Comparison of ENCODE assay signal across 11 cellular contexts in the genomic region with DNA sequence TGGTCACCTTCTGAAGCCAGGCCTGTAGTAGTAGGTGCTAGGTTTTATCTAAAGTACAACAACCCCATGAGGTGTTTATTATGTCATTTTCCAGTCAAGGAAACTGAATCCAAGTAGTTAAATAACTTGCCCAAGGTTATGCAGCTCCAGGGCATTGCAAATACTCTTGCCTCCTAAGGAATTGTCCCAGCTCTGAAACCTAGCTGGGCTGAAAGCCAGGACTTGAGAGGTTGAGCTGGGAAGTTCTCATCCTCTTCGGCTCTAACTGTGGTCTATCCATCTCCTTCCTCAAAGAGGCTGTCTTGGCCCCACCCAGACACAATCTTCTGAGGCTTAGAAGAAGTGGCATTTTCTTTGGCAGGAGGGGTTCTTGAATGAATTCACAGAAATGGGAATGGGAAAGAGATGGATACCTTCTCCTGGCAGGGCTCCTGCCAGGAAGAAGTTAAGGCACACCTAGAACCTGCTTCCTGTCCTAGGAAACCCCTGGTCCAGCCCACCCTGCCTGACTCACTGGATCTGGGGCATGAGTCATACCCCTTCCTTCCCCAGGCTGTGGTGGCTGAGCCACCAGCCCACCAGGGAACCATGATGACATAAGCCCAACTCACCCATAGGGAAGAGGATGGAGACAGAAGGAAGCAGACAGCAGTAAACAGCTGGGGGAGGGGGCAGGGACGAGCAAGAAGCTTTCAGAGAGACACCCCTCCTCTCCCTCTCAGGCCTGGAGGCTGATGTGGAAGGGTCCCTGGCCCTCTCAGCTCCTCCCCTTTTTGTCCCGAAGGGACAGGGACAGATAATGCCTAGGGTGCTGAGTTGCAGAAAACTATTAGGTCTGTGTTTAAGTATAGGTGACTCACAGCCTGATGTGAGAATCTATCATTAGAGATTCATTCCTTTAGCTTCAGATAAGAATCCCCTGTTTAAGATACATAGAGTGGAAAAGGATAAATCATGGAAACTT. TPM values are rescaled to one million over a fixed set of nuclear protein-coding genes. Genes with fewer than 3 reads are reported as not detected.
DNase-seq lines count a peak whose midpoint lies in the region; ATAC-seq, FAIRE-seq and TF ChIP-seq lines count a peak whose summit lies in the region.
"Had no signal": no experiment of that assay in that cellular context is flagged by ENCODE, and none has a peak within 500 bp of the region (broad histone marks: within the 10 kb centered on the region; RNA-seq: fewer than 3 reads in every experiment).

No MANE protein-coding gene starts in this region.

- no peak for TF ChIP-seq POLR2A in HepG2 (IDR thresholded peaks at IDR 0.05; ENCODE audit: insufficient read depth in 1 of 2, low read depth in 2 of 2, low read length in 2 of 2)

- TF ChIP-seq CTCF in AG10803 (conservative IDR thresholded peaks at IDR 0.05; ENCODE audit: low read length) (no peak), HepG2 (CRISPR knock-in tag; IDR thresholded peaks at IDR 0.05) (no peak)

- ATAC-seq in HepG2 (no peak; the same call in 2 of the 3 replicates), GM19452 (IDR thresholded peaks at IDR 0.05; ENCODE audit: unreplicated experiment) (no peak)

- DNase-seq in AG10803 (ENCODE audit: low read depth): peak; percentile 63
- DNase-seq in HTR-8/SVneo (ENCODE audit: insufficient read length, low spot score): peak; percentile 99
- peak; percentile 29 for DNase-seq in activated T-cell treated with anti-CD3 and anti-CD28 coated beads for 4 hours
- DNase-seq in HepG2 (ENCODE audit: low spot score): peak; percentile 24
- DNase-seq in NCI-H1694 (lab: John Stamatoyannopoulos, UW): no peak
- DNase-seq in dedifferentiated amniotic fluid mesenchymal stem cell (ENCODE audit: extremely low spot score): no peak
- DNase-seq in NCI-H345 treated with DMSO at 0.1 percent for 48 hours (lab: John Stamatoyannopoulos, UW; ENCODE audit: unreplicated experiment): no peak

- no peaks in the 10 kb centered on the region for H3K36me3 ChIP-seq in HepG2 (replicated peaks in 1 of 2; ENCODE audit: control insufficient read depth in 1 of 2, insufficient read depth in 2 of 2, low read length in 2 of 2)
- H3K36me3 ChIP-seq: upper lobe of left lung had no signal

- H3K4me3 ChIP-seq in AG10803 (ENCODE audit: low read length) (no peak overlapping the region), HepG2 (replicated peaks in 1 of 3; ENCODE audit: insufficient read depth in 1 of 3, low read depth in 2 of 3, low read length in 3 of 3) (no peak overlapping the region)
- H3K4me3 ChIP-seq: SK-N-MC, upper lobe of left lung had no signal

- no peaks in the 10 kb centered on the region for H4K20me1 ChIP-seq in HepG2 (ENCODE audit: insufficient read depth, low read length)

- intact Hi-C loops in HepG2 (cut with micrococcal nuclease; ENCODE audit: unreplicated experiment): no loop called here

- no peak overlapping the region for H2AFZ ChIP-seq in HepG2 (ENCODE audit: low read length)

- peaks cover 30% of the 10 kb centered on the region for H3K4me1 ChIP-seq in HepG2 (ENCODE audit: insufficient read depth, low read length)

- no peak; a peak in 1 of 4 replicates for TF ChIP-seq EP300 in HepG2 (IDR thresholded peaks at IDR 0.05; ENCODE audit: low read depth in 2 of 2, low read length in 2 of 2)
- no peak for TF ChIP-seq EP300 in HepG2 (CRISPR knock-in tag; IDR thresholded peaks at IDR 0.05; ENCODE audit: borderline replicate concordance)

- POLR2A ChIA-PET in HepG2 (lab: Yijun Ruan, JAX): no interaction called here

- no peaks in the 10 kb centered on the region for H3K27me3 ChIP-seq in HepG2 (ENCODE audit: control insufficient read depth in 1 of 2, insufficient read depth in 2 of 2, low read length in 2 of 2)

- peak; percentile 99 for FAIRE-seq in HTR-8/SVneo (lab: Jason Lieb, UNC)
- no peak for FAIRE-seq in HepG2 (lab: Jason Lieb, UNC)
- FAIRE-seq: GM18507 had no signal

- no peak overlapping the region for H3K9ac ChIP-seq in HepG2 (ENCODE audit: insufficient read depth, low read depth, low read length)

- no peak overlapping the region for H3K4me2 ChIP-seq in HepG2 (ENCODE audit: low read depth, low read length)

- BruUV-seq in HepG2 (replicated peaks; lab: Mats Ljungman, UMichigan): no TSS peak

- no peak overlapping the region for H3K27ac ChIP-seq in HepG2 (ENCODE audit: extremely low read length, insufficient read depth, low read length)
- H3K27ac ChIP-seq: SK-N-MC, upper lobe of left lung had no signal

- no peaks in the 10 kb centered on the region for H3K9me3 ChIP-seq in HepG2 (ENCODE audit: low read length)
- H3K9me3 ChIP-seq: upper lobe of left lung had no signal

- no peak for TF ChIP-seq RAD21 in HepG2 (CRISPR knock-in tag; IDR thresholded peaks at IDR 0.05)

- no peaks in the 10 kb centered on the region for H3K79me2 ChIP-seq in HepG2 (ENCODE audit: insufficient read depth, low read length)

- CTCF ChIA-PET in HepG2 (lab: Yijun Ruan, JAX; ENCODE audit: low intra/inter-chr PET ratio, low total read pairs): no interaction called here

- in situ Hi-C loops in HepG2 (cut with HindIII; ENCODE audit: extremely low pct_ligation_motif_present, low pct_unique_long_range_greater_than_20kb): no loop called here

- 25% methylated on average over 3 of the region's 3 CpGs for WGBS in HepG2 (ENCODE audit: low lambda C conversion rate)

RNA-seq across cellular contexts. Expression of a gene that starts 2.1 kb away (rescaled TPM):
- total RNA-seq in HepG2 (2016; rRNA removed; fragmentation: Illumina TruSeq; extraction: Trizol): 1.5 and 1.9 TPM in 2 replicates
- not detected in 2 replicates for total RNA-seq in HepG2 (2016; cell fraction: cytosol; rRNA removed; fragmentation: Illumina TruSeq; extraction: Trizol; ENCODE audit: low read depth)
- 1.4 and 2.0 TPM in 2 replicates for total RNA-seq in HepG2 (2016; cell fraction: insoluble cytoplasmic fraction; rRNA removed; fragmentation: Illumina TruSeq; extraction: Trizol)
- total RNA-seq in HepG2 (2016; cell fraction: membrane; rRNA removed; fragmentation: Illumina TruSeq; extraction: Trizol): 0.65 and 0.77 TPM in 2 replicates
- total RNA-seq in HepG2 (2016; cell fraction: nucleus; rRNA removed; fragmentation: Illumina TruSeq; extraction: Trizol): 0.53 and 0.66 TPM in 2 replicates
- 0.26 and 0.51 TPM in 2 replicates for polyA plus RNA-seq in HepG2 (2011; rRNA removed)
- 0.12 and 0.54 TPM in 2 replicates for polyA plus RNA-seq in HepG2 (2011; cell fraction: cytosol; rRNA removed)
- 0.12 TPM in 1 of 2 replicates, not detected in the other for polyA plus RNA-seq in HepG2 (2011; cell fraction: nucleus; rRNA removed)
- 0.19 and 0.78 TPM in 2 replicates for polyA plus RNA-seq in HepG2 (2012)
- polyA plus RNA-seq in HepG2 (2016; cell fraction: cytosol; fragmentation: Illumina TruSeq; extraction: Trizol; ENCODE audit: low read depth): 0.18 and 0.21 TPM in 2 replicates
- 2.5 and 2.9 TPM in 2 replicates for polyA plus RNA-seq in HepG2 (2016; cell fraction: insoluble cytoplasmic fraction; fragmentation: Illumina TruSeq; extraction: Trizol; ENCODE audit: low read depth)
- polyA plus RNA-seq in HepG2 (2016; cell fraction: membrane; fragmentation: Illumina TruSeq; extraction: Trizol; ENCODE audit: low read depth): 0.47 and 0.62 TPM in 2 replicates
- polyA plus RNA-seq in HepG2 (2016; cell fraction: nucleus; fragmentation: Illumina TruSeq; extraction: Trizol; ENCODE audit: insufficient read depth, low read depth): 0.80 and 1.6 TPM in 2 replicates
- 30.6 TPM in 1 of 2 replicates, not detected in the other for polyA minus RNA-seq in HepG2 (2011; rRNA and poly(A)+ RNA removed; ENCODE audit: low replicate concordance)
- polyA minus RNA-seq in HepG2 (2011; cell fraction: cytosol; rRNA and poly(A)+ RNA removed): 0.99 TPM in 1 of 2 replicates, not detected in the other
- not detected in 2 replicates for polyA minus RNA-seq in HepG2 (2011; cell fraction: nucleus; rRNA and poly(A)+ RNA removed)

RNA-seq across cellular contexts. Expression of a gene that starts 54.0 kb away (rescaled TPM):
- 246 and 389 TPM in 2 replicates for total RNA-seq in HepG2 (2016; rRNA removed; fragmentation: Illumina TruSeq; extraction: Trizol)
- 59.3 and 60.0 TPM in 2 replicates for total RNA-seq in HepG2 (2016; cell fraction: cytosol; rRNA removed; fragmentation: Illumina TruSeq; extraction: Trizol; ENCODE audit: low read depth)
- 252 and 396 TPM in 2 replicates for total RNA-seq in HepG2 (2016; cell fraction: insoluble cytoplasmic fraction; rRNA removed; fragmentation: Illumina TruSeq; extraction: Trizol)
- 74.9 and 81.0 TPM in 2 replicates for total RNA-seq in HepG2 (2016; cell fraction: membrane; rRNA removed; fragmentation: Illumina TruSeq; extraction: Trizol)
- 59.4 and 61.7 TPM in 2 replicates for total RNA-seq in HepG2 (2016; cell fraction: nucleus; rRNA removed; fragmentation: Illumina TruSeq; extraction: Trizol)
- polyA plus RNA-seq in HepG2 (2011; rRNA removed): 40.7 and 49.1 TPM in 2 replicates
- 27.7 and 40.2 TPM in 2 replicates for polyA plus RNA-seq in HepG2 (2011; cell fraction: cytosol; rRNA removed)
- 9.8 and 13.1 TPM in 2 replicates for polyA plus RNA-seq in HepG2 (2011; cell fraction: nucleus; rRNA removed)
- 106 and 109 TPM in 2 replicates for polyA plus RNA-seq in HepG2 (2012)
- polyA plus RNA-seq in HepG2 (2016; cell fraction: cytosol; fragmentation: Illumina TruSeq; extraction: Trizol; ENCODE audit: low read depth): 54.1 and 56.5 TPM in 2 replicates
- 301 and 323 TPM in 2 replicates for polyA plus RNA-seq in HepG2 (2016; cell fraction: insoluble cytoplasmic fraction; fragmentation: Illumina TruSeq; extraction: Trizol; ENCODE audit: low read depth)
- polyA plus RNA-seq in HepG2 (2016; cell fraction: membrane; fragmentation: Illumina TruSeq; extraction: Trizol; ENCODE audit: low read depth): 52.2 and 52.4 TPM in 2 replicates
- polyA plus RNA-seq in HepG2 (2016; cell fraction: nucleus; fragmentation: Illumina TruSeq; extraction: Trizol; ENCODE audit: insufficient read depth, low read depth): 79.2 and 81.5 TPM in 2 replicates
- polyA minus RNA-seq in HepG2 (2011; rRNA and poly(A)+ RNA removed; ENCODE audit: low replicate concordance): 11.1 and 67.7 TPM in 2 replicates
- 39.7 and 43.5 TPM in 2 replicates for polyA minus RNA-seq in HepG2 (2011; cell fraction: cytosol; rRNA and poly(A)+ RNA removed)
- polyA minus RNA-seq in HepG2 (2011; cell fraction: nucleus; rRNA and poly(A)+ RNA removed): 23.6 and 30.6 TPM in 2 replicates

RNA-seq across cellular contexts. Expression of a gene that starts 54.5 kb away (rescaled TPM):
- total RNA-seq in HepG2 (2016; rRNA removed; fragmentation: Illumina TruSeq; extraction: Trizol): 53.9 and 70.9 TPM in 2 replicates
- 14.1 and 14.4 TPM in 2 replicates for total RNA-seq in HepG2 (2016; cell fraction: cytosol; rRNA removed; fragmentation: Illumina TruSeq; extraction: Trizol; ENCODE audit: low read depth)
- total RNA-seq in HepG2 (2016; cell fraction: insoluble cytoplasmic fraction; rRNA removed; fragmentation: Illumina TruSeq; extraction: Trizol): 56.3 and 81.7 TPM in 2 replicates
- 24.1 and 24.3 TPM in 2 replicates for total RNA-seq in HepG2 (2016; cell fraction: membrane; rRNA removed; fragmentation: Illumina TruSeq; extraction: Trizol)
- 38.4 and 39.1 TPM in 2 replicates for total RNA-seq in HepG2 (2016; cell fraction: nucleus; rRNA removed; fragmentation: Illumina TruSeq; extraction: Trizol)
- polyA plus RNA-seq in HepG2 (2011; rRNA removed): 13.8 and 16.8 TPM in 2 replicates
- 8.5 and 12.6 TPM in 2 replicates for polyA plus RNA-seq in HepG2 (2011; cell fraction: cytosol; rRNA removed)
- 2.8 and 5.5 TPM in 2 replicates for polyA plus RNA-seq in HepG2 (2011; cell fraction: nucleus; rRNA removed)
- polyA plus RNA-seq in HepG2 (2012): 11.4 and 15.8 TPM in 2 replicates
- polyA plus RNA-seq in HepG2 (2016; cell fraction: cytosol; fragmentation: Illumina TruSeq; extraction: Trizol; ENCODE audit: low read depth): 8.2 and 12.5 TPM in 2 replicates
- 59.2 and 77.2 TPM in 2 replicates for polyA plus RNA-seq in HepG2 (2016; cell fraction: insoluble cytoplasmic fraction; fragmentation: Illumina TruSeq; extraction: Trizol; ENCODE audit: low read depth)
- 14.9 and 19.0 TPM in 2 replicates for polyA plus RNA-seq in HepG2 (2016; cell fraction: membrane; fragmentation: Illumina TruSeq; extraction: Trizol; ENCODE audit: low read depth)
- polyA plus RNA-seq in HepG2 (2016; cell fraction: nucleus; fragmentation: Illumina TruSeq; extraction: Trizol; ENCODE audit: insufficient read depth, low read depth): 26.0 and 30.8 TPM in 2 replicates
- 12.2 and 45.3 TPM in 2 replicates for polyA minus RNA-seq in HepG2 (2011; rRNA and poly(A)+ RNA removed; ENCODE audit: low replicate concordance)
- 14.9 and 15.7 TPM in 2 replicates for polyA minus RNA-seq in HepG2 (2011; cell fraction: cytosol; rRNA and poly(A)+ RNA removed)
- 31.9 and 39.3 TPM in 2 replicates for polyA minus RNA-seq in HepG2 (2011; cell fraction: nucleus; rRNA and poly(A)+ RNA removed)

Comparison
In these comparisons a context has a peak if more than half of its experiments do, and no peak if none do; other contexts are left out.
1. DNase-seq: peak in AG10803 (single experiment), HTR-8/SVneo (single experiment), activated T-cell treated with anti-CD3 and anti-CD28 coated beads for 4 hours (single experiment) and HepG2 (single experiment); none in NCI-H1694 (single experiment), dedifferentiated amniotic fluid mesenchymal stem cell (single experiment) and NCI-H345 treated with DMSO at 0.1 percent for 48 hours (single experiment).